13 cellular contexts compared by ENCODE assay signal in genomic region chr5:55575815-55576583, GRCh38. TPM values are rescaled to one million over a fixed set of nuclear protein-coding genes. Genes with fewer than 3 reads are reported as not detected.
DNase-seq lines count a peak whose midpoint lies in the region; ATAC-seq and TF ChIP-seq lines count a peak whose summit lies in the region.
"Had no signal": no experiment of that assay in that cellular context is flagged by ENCODE, and none has a peak within 500 bp of the region (broad histone marks: within the 10 kb centered on the region; RNA-seq: fewer than 3 reads in every experiment).

No MANE protein-coding gene starts in this region.

- no peaks in the 10 kb centered on the region for H3K27me3 ChIP-seq in heart left ventricle
- H3K27me3 ChIP-seq in ascending aorta: no peaks in the 10 kb centered on the region
- no peaks in the 10 kb centered on the region for H3K27me3 ChIP-seq in mesendoderm (ENCODE audit: insufficient read depth, low read length, poor library complexity)

- no peak overlapping the region for H4K5ac ChIP-seq in mesendoderm (ENCODE audit: low read length)

- DNase-seq in heart left ventricle: no peak
- no peak for DNase-seq in left ventricle myocardium superior
- DNase-seq in ascending aorta (ENCODE audit: low spot score in 2 of 2): no peak
- no peak for DNase-seq in mesendoderm
- no peak for DNase-seq in caudate nucleus (lab: John Stamatoyannopoulos, UW)
- DNase-seq in activated naive CD4-positive, alpha-beta T cell (lab: John Stamatoyannopoulos, UW): no peak
- DNase-seq in NCI-H1694 (lab: John Stamatoyannopoulos, UW): no peak
- DNase-seq: activated gamma-delta T cell treated with Interleukin-2 at 50 U/mL for 16 hours; effector memory CD8-positive, alpha-beta T cell; Karpas-422; NCI-H748 treated with DMSO at 0.1 percent for 48 hours; T1000 had no signal

- no peak for TF ChIP-seq POLR2A in heart left ventricle (IDR thresholded peaks at IDR 0.05)

- H3K9me3 ChIP-seq in heart left ventricle (no peaks in the 10 kb centered on the region), ascending aorta (no peaks in the 10 kb centered on the region)

- peak overlapping the region; percentile 15 for H3K56ac ChIP-seq in mesendoderm (ENCODE audit: low read length)

- no peak overlapping the region for H3K4ac ChIP-seq in mesendoderm (ENCODE audit: low read depth, low read length)

- H3K27ac ChIP-seq in heart left ventricle: peak overlapping the region in 10 of 12 donors; percentile 71 to 90 (median 82)
- peak overlapping the region; percentile 62 to 67 for H3K27ac ChIP-seq in ascending aorta
- no peak overlapping the region for H3K27ac ChIP-seq in mesendoderm (ENCODE audit: low read depth, low read length)
- no peak overlapping the region for H3K27ac ChIP-seq in caudate nucleus (ENCODE audit: low read depth, low read length)

- H3K79me1 ChIP-seq in mesendoderm (ENCODE audit: low read length): no peaks in the 10 kb centered on the region

- no peaks in the 10 kb centered on the region for H3K79me2 ChIP-seq in mesendoderm (ENCODE audit: control insufficient read depth, insufficient read depth, low read length)

- H3K4me1 ChIP-seq in heart left ventricle (peaks cover 6 to 42% (median 38%) of the 10 kb centered on the region in 12 donors), ascending aorta (peaks cover 19 to 33% of the 10 kb centered on the region in 2 donors), mesendoderm (ENCODE audit: control insufficient read depth, low read depth, low read length) (no peaks in the 10 kb centered on the region)

- no peak overlapping the region for H2BK5ac ChIP-seq in mesendoderm (ENCODE audit: low read length)

- peak overlapping the region; percentile 28 for H2BK120ac ChIP-seq in mesendoderm (ENCODE audit: low read depth, low read length)

- H3K18ac ChIP-seq in mesendoderm (ENCODE audit: low read length): peak overlapping the region; percentile 23

- H2BK15ac ChIP-seq in mesendoderm (replicated peaks; ENCODE audit: low read depth): no peak overlapping the region

- H3K36me3 ChIP-seq in heart left ventricle: no peaks in the 10 kb centered on the region
- H3K36me3 ChIP-seq in ascending aorta: no peaks in the 10 kb centered on the region
- no peaks in the 10 kb centered on the region for H3K36me3 ChIP-seq in mesendoderm (ENCODE audit: control insufficient read depth, insufficient read depth, low read length)

- H4K8ac ChIP-seq in mesendoderm (ENCODE audit: low read depth, low read length): no peak overlapping the region

- 89 to 92% (median 90%) methylated on average over 8 of the region's 8 CpGs for WGBS in heart left ventricle, 4 donors
- no CpG with 5 or more reads among the region's 8 CpGs for WGBS in mesendoderm (ENCODE audit: extremely low coverage, insufficient coverage, low lambda C conversion rate)

- H3K23ac ChIP-seq in mesendoderm (ENCODE audit: low read length): no peak overlapping the region

- intact Hi-C loops in heart left ventricle (cut with DNase I): loop anchor here in 6 of 10 donors (2.0 to 5.0 kb wide), 4 partner anchors 39 to 59 kb away; partner anchors contain the start of gene PLPP1 (in 3 of the 6)
- intact Hi-C loops in left ventricle myocardium superior (cut with micrococcal nuclease): no loop called here
- intact Hi-C loops in ascending aorta (cut with DNase I): loop anchor here (2.0 kb wide), 1 partner anchor 21 kb away; no protein-coding TSS in a partner anchor

- TF ChIP-seq CTCF in heart left ventricle (IDR thresholded peaks at IDR 0.05): no peak
- TF ChIP-seq CTCF in ascending aorta (IDR thresholded peaks at IDR 0.05): no peak

- peak in 1 of 4 donors; percentile 4 for ATAC-seq in heart left ventricle
- ATAC-seq in left ventricle myocardium superior: no peak
- ATAC-seq in GM18870 (IDR thresholded peaks at IDR 0.05; ENCODE audit: unreplicated experiment): no peak
- ATAC-seq: effector memory CD8-positive, alpha-beta T cell had no signal

- no peak overlapping the region for H2AK5ac ChIP-seq in mesendoderm (ENCODE audit: low read length)

- no peak overlapping the region for H3K4me2 ChIP-seq in mesendoderm (ENCODE audit: low read length)

- H3K4me3 ChIP-seq in heart left ventricle (no peak overlapping the region), ascending aorta (no peak overlapping the region), mesendoderm (ENCODE audit: low read length) (no peak overlapping the region)

- H3K9ac ChIP-seq in mesendoderm (ENCODE audit: low read length): no peak overlapping the region

RNA-seq across cellular contexts. Expression of gene PLPP1, which starts 41.2 kb away (rescaled TPM):
- 100 to 1,000 TPM in 3 of 9 donors, 10 to 100 TPM in 6; 65.0 to 223 (median 81.5) TPM for total RNA-seq in heart left ventricle
- polyA plus RNA-seq in heart left ventricle: 100 to 1,000 TPM in 1 of 2 donors, 10 to 100 TPM in 1; 64.9 to 110 TPM
- total RNA-seq in left ventricle myocardium superior: 75.7 TPM
- total RNA-seq in ascending aorta: 1,314 TPM
- 14.6 TPM for polyA plus RNA-seq in mesendoderm (2013, experiment 1 of 2)
- 14.9 TPM for polyA plus RNA-seq in mesendoderm (2013, experiment 2 of 2)

Comparison
In these comparisons a context has a peak if more than half of its experiments do, and no peak if none do; other contexts are left out.
1. H3K27ac ChIP-seq: peak in heart left ventricle (10 of 12) and ascending aorta (2 of 2); none in mesendoderm (single experiment) and caudate nucleus (single experiment).